21 cellular contexts compared by ENCODE assay signal in the genomic region with DNA sequence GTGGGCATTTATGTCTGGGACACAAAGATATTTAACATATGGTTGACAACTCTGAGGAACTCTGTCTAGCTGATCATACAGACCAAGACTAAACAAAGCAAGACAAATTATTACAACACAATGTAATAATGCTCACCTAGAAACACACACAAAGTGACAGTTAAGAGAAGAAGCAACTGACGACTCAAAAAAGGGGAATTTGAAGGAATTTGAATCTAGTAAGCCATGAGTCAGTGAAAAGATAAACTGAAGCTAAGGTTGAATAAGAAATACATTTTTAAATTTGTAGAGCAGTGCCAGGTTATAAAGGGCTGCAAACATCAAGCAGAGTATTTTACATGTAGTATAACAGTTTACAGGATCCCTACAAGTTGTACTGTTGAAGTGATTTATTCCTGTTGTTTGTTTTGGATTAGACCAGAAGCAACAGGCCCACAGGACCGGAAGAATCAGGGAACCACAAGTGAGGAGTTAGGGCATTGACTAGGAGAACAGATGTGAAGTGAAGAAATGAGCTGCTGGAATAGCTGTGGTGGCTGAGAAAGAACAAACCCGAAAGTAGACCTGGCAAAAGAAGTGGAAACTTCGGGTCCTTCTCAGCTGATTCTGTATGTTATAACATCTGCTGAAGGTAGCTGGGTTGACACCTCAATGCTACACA. TPM values are rescaled to one million over a fixed set of nuclear protein-coding genes. Genes with fewer than 3 reads are reported as not detected.
A peak's percentile ranks its signal among the peaks of the same experiment; 100 is the strongest.
DNase-seq lines count a peak whose midpoint lies in the region; ATAC-seq lines count a peak whose summit lies in the region.
"Had no signal": no experiment of that assay in that cellular context is flagged by ENCODE, and none has a peak within 500 bp of the region (broad histone marks: within the 10 kb centered on the region; RNA-seq: fewer than 3 reads in every experiment).

No MANE protein-coding gene starts in this region.

- DNase-seq in activated T-cell treated with anti-CD3 and anti-CD28 coated beads, Interleukin-2, amount 50 U/mL, for 72 hours = no peak
- DNase-seq in activated T-cell treated with anti-CD3 and anti-CD28 coated beads, Interleukin-2, amount 50 U/mL, for 4 hours = no peak
- DNase-seq in RPMI7951 (ENCODE audit: low read depth) (peak; percentile 36), fibroblast of gingiva (ENCODE audit: low read depth) (peak; percentile 1), stromal cell of bone marrow (ENCODE audit: low read depth) (peak; percentile 47), NCI-H345 treated with DMSO at 0.1 percent for 48 hours (lab: John Stamatoyannopoulos, UW; ENCODE audit: unreplicated experiment) (no peak), RKO (ENCODE audit: low spot score) (no peak)
- DNase-seq: activated CD4-positive, alpha-beta memory T cell treated with anti-CD3 and anti-CD28 coated beads for 36 hours; activated CD4-positive, CD25-positive, alpha-beta regulatory T cell; amygdala; Caco-2; dermis blood vessel endothelial cell; DND-41; head of caudate nucleus; NCI-H1417; NCI-H2081; NCI-H446 treated with DMSO at 0.1 percent for 48 hours; SHP77 had no signal

- no peak for ATAC-seq in activated T-cell treated with anti-CD3 and anti-CD28 coated beads, Interleukin-2, amount 50 U/mL, for 72 hours (replicated peaks in 1 of 2)
- no peak for ATAC-seq in activated T-cell treated with anti-CD3 and anti-CD28 coated beads, Interleukin-2, amount 50 U/mL, for 4 hours
- ATAC-seq in HG03442 (IDR thresholded peaks at IDR 0.05; ENCODE audit: unreplicated experiment) = no peak

- peak overlapping the region; percentile 4 for H3K27ac Mint-ChIP-seq in activated T-cell treated with anti-CD3 and anti-CD28 coated beads, Interleukin-2, amount 50 U/mL, for 72 hours
- H3K27ac Mint-ChIP-seq: activated CD4-positive, alpha-beta memory T cell treated with anti-CD3 and anti-CD28 coated beads for 36 hours; type B pancreatic cell had no signal

- no peaks in the 10 kb centered on the region for H3K9me3 Mint-ChIP-seq in activated T-cell treated with anti-CD3 and anti-CD28 coated beads, Interleukin-2, amount 50 U/mL, for 72 hours
- no peaks in the 10 kb centered on the region for H3K9me3 Mint-ChIP-seq in activated T-cell treated with anti-CD3 and anti-CD28 coated beads, Interleukin-2, amount 50 U/mL, for 4 hours
- H3K9me3 Mint-ChIP-seq: activated CD4-positive, alpha-beta memory T cell treated with anti-CD3 and anti-CD28 coated beads for 36 hours; memory B cell; type B pancreatic cell had no signal

- no peak overlapping the region for H3K4me3 Mint-ChIP-seq in activated T-cell treated with anti-CD3 and anti-CD28 coated beads, Interleukin-2, amount 50 U/mL, for 72 hours
- H3K4me3 Mint-ChIP-seq in activated T-cell treated with anti-CD3 and anti-CD28 coated beads, Interleukin-2, amount 50 U/mL, for 4 hours = no peak overlapping the region
- H3K4me3 Mint-ChIP-seq: activated CD4-positive, alpha-beta memory T cell treated with anti-CD3 and anti-CD28 coated beads for 36 hours; memory B cell; type B pancreatic cell had no signal

- peaks cover 6 to 8% of the 10 kb centered on the region in 2 donors for H3K36me3 Mint-ChIP-seq in activated T-cell treated with anti-CD3 and anti-CD28 coated beads, Interleukin-2, amount 50 U/mL, for 72 hours (ENCODE audit: insufficient read depth in 2 of 2)
- peaks cover 39% of the 10 kb centered on the region for H3K36me3 Mint-ChIP-seq in activated T-cell treated with anti-CD3 and anti-CD28 coated beads, Interleukin-2, amount 50 U/mL, for 4 hours (ENCODE audit: insufficient read depth)
- H3K36me3 Mint-ChIP-seq: type B pancreatic cell had no signal

- H3K4me1 Mint-ChIP-seq in activated T-cell treated with anti-CD3 and anti-CD28 coated beads, Interleukin-2, amount 50 U/mL, for 72 hours (ENCODE audit: low read depth) = no peaks in the 10 kb centered on the region
- H3K4me1 Mint-ChIP-seq in activated T-cell treated with anti-CD3 and anti-CD28 coated beads, Interleukin-2, amount 50 U/mL, for 4 hours (ENCODE audit: low read depth) = no peaks in the 10 kb centered on the region

- no peaks in the 10 kb centered on the region for H3K27me3 Mint-ChIP-seq in activated T-cell treated with anti-CD3 and anti-CD28 coated beads, Interleukin-2, amount 50 U/mL, for 72 hours (ENCODE audit: low read depth)
- no peaks in the 10 kb centered on the region for H3K27me3 Mint-ChIP-seq in activated T-cell treated with anti-CD3 and anti-CD28 coated beads, Interleukin-2, amount 50 U/mL, for 4 hours (ENCODE audit: low read depth)
- H3K27me3 Mint-ChIP-seq: activated CD4-positive, alpha-beta memory T cell treated with anti-CD3 and anti-CD28 coated beads for 36 hours; memory B cell; type B pancreatic cell had no signal

RNA-seq across cellular contexts. Expression of a gene that starts 35.6 kb away (rescaled TPM):
- 10 to 100 TPM; 37.8 to 62.7 TPM for total RNA-seq in activated T-cell treated with anti-CD3 and anti-CD28 coated beads, Interleukin-2, amount 50 U/mL, for 72 hours
- 10 to 100 TPM; 12.8 to 17.2 (median 12.8) TPM for total RNA-seq in activated T-cell treated with anti-CD3 and anti-CD28 coated beads, Interleukin-2, amount 50 U/mL, for 4 hours
- total RNA-seq in RPMI7951 (2014; rRNA removed; shearing (Covaris generic)) = 13.0 and 13.1 TPM in 2 replicates

RNA-seq across cellular contexts. Expression of a gene that starts 39.6 kb away (rescaled TPM):
- not detected for total RNA-seq in activated T-cell treated with anti-CD3 and anti-CD28 coated beads, Interleukin-2, amount 50 U/mL, for 72 hours
- total RNA-seq in activated T-cell treated with anti-CD3 and anti-CD28 coated beads, Interleukin-2, amount 50 U/mL, for 4 hours = not detected
- 142 and 170 TPM in 2 replicates for total RNA-seq in RPMI7951 (2014; rRNA removed; shearing (Covaris generic))
- total RNA-seq: activated CD4-positive, alpha-beta memory T cell treated with anti-CD3 and anti-CD28 coated beads for 36 hours; Caco-2 had no signal

Comparison
In these comparisons a context has a peak if more than half of its experiments do, and no peak if none do; other contexts are left out.
1. DNase-seq: peak in RPMI7951 (single experiment), fibroblast of gingiva (single experiment) and stromal cell of bone marrow (single experiment); none in activated T-cell treated with anti-CD3 and anti-CD28 coated beads, Interleukin-2, amount 50 U/mL, for 72 hours (0 of 2), activated T-cell treated with anti-CD3 and anti-CD28 coated beads, Interleukin-2, amount 50 U/mL, for 4 hours (single experiment), NCI-H345 treated with DMSO at 0.1 percent for 48 hours (single experiment) and RKO (single experiment).
2. RNA of a gene that starts 39.6 kb away (total RNA-seq): 142 to 170 TPM in RPMI7951; not detected in activated T-cell treated with anti-CD3 and anti-CD28 coated beads, Interleukin-2, amount 50 U/mL, for 4 hours and not detected in activated T-cell treated with anti-CD3 and anti-CD28 coated beads, Interleukin-2, amount 50 U/mL, for 72 hours; every median in the first group is over 100 times any median in the second.